Comparison of ENCODE assay signal across 26 cellular contexts in the genomic region with DNA sequence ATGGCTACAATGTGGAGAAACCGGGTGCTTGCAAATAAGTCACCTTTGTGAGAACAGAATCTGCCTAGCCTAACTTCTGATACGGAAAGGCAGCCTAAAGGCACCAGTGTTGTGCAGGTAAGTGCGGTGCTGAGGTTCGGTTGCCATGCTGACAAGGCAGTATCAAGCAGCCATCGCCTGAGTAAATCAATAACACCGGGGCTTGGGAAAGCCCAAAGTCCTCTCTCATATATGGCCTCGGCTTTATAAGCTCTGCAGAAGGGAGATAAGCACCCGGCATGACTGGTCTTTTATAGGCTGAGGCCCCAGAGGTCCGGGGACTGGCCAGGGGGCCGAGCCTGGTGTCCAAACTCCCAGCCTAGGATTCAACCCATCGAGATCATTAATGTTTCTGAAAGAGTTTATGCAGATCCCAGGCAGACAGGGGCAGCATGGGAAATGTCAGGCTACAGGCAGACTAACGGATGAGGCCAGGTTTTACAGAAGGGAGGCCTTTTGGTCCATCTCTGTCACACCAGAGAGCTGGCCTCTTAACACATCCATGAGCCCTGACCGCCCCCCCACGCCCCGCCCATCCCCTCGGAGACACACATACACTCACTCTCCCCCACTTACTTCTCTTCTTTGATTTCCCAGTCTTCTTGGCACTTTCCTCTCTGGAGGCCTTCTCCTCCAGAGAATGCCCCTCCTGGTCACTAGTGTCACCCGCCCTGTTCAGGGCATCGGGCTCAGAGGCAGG. TPM values are rescaled to one million over a fixed set of nuclear protein-coding genes. Genes with fewer than 3 reads are reported as not detected.
DNase-seq lines count a peak whose midpoint lies in the region; ATAC-seq and TF ChIP-seq lines count a peak whose summit lies in the region.
"Had no signal": no experiment of that assay in that cellular context is flagged by ENCODE, and none has a peak within 500 bp of the region (broad histone marks: within the 10 kb centered on the region; RNA-seq: fewer than 3 reads in every experiment).

No MANE protein-coding gene starts in this region.

- H3K9me3 ChIP-seq in hepatocyte (ENCODE audit: low read depth) = no peaks in the 10 kb centered on the region
- H3K9me3 ChIP-seq: gastrocnemius medialis, HAP-1, psoas muscle, upper lobe of left lung had no signal

- WGBS in hepatocyte (ENCODE audit: low lambda C conversion rate, missing lambda C conversion rate) = 57% methylated on average over 18 of the region's 18 CpGs

- H3K4me1 Mint-ChIP-seq in activated CD4-positive, alpha-beta T cell treated with anti-CD3 and anti-CD28 coated beads, Interleukin-2, amount 10 ng/mL, durations not matched to agents 7 days and 5 days = no peaks in the 10 kb centered on the region
- no peaks in the 10 kb centered on the region for H3K4me1 Mint-ChIP-seq in naive thymus-derived CD8-positive, alpha-beta T cell

- H4K20me1 ChIP-seq in hepatocyte (ENCODE audit: insufficient read depth, poor library complexity, severe bottlenecking) = no peaks in the 10 kb centered on the region

- no peak for DNase-seq in activated CD4-positive, alpha-beta T cell treated with anti-CD3 and anti-CD28 coated beads, Interleukin-2, amount 10 ng/mL, durations not matched to agents 7 days and 5 days
- DNase-seq in activated CD4-positive, alpha-beta T cell treated with anti-CD3 and anti-CD28 coated beads for 4 hours = no peak
- DNase-seq in hepatocyte (ENCODE audit: low spot score) = peak; percentile 75
- DNase-seq in naive thymus-derived CD8-positive, alpha-beta T cell = no peak
- no peak for DNase-seq in GM10266 (ENCODE audit: extremely low spot score)
- no peak for DNase-seq in NCI-H2171 (lab: John Stamatoyannopoulos, UW)
- DNase-seq in T1000 (lab: John Stamatoyannopoulos, UW) = no peak
- DNase-seq: activated CD4-positive, alpha-beta T cell treated with anti-CD3 and anti-CD28 coated beads for 1 hour; activated CD8-positive, alpha-beta T cell treated with anti-CD3 and anti-CD28 coated beads, Interleukin-2, amount 10 ng/mL, durations not matched to agents 7 days and 5 days; activated naive CD4-positive, alpha-beta T cell treated with anti-CD3 and anti-CD28 coated beads, Interleukin-2, amount 50 U/mL, for 16 hours; activated T-cell treated with anti-CD3 and anti-CD28 coated beads for 4 hours; amygdala; gastrocnemius medialis; NCI-H2029 treated with DMSO at 0.1 percent for 48 hours; NCI-H526; PC-9; psoas muscle; stimulated activated CD4-positive, alpha-beta T cell treated with anti-CD3 and anti-CD28 coated beads, Interleukin-4, amount 100 ng/mL, for 24 hours; T-helper 2 cell; upper lobe of left lung had no signal

- H3K9me2 ChIP-seq in hepatocyte (replicated peaks; ENCODE audit: insufficient read depth) = no peaks in the 10 kb centered on the region

- H3K4me3 ChIP-seq in hepatocyte = no peak overlapping the region
- H3K4me3 ChIP-seq: gastrocnemius medialis, HAP-1, PC-9, psoas muscle, upper lobe of left lung had no signal

- H3K9me3 Mint-ChIP-seq in activated CD4-positive, alpha-beta T cell treated with anti-CD3 and anti-CD28 coated beads, Interleukin-2, amount 10 ng/mL, durations not matched to agents 7 days and 5 days = no peaks in the 10 kb centered on the region
- H3K9me3 Mint-ChIP-seq in naive thymus-derived CD8-positive, alpha-beta T cell = no peaks in the 10 kb centered on the region
- H3K9me3 Mint-ChIP-seq: activated T-helper 2 cell treated with anti-CD3 and anti-CD28 coated beads, Interferon-gamma antibody, Interleukin-2, Interleukin-4, amounts not matched to agents 10 μg/mL and 5 μg/mL and 100 μg/mL, durations not matched to agents 14 hours and 24 hours and 36 hours had no signal

- peaks cover 5% of the 10 kb centered on the region for H3K4me1 ChIP-seq in hepatocyte (ENCODE audit: insufficient read depth)
- H3K4me1 ChIP-seq: gastrocnemius medialis, HAP-1, psoas muscle, upper lobe of left lung had no signal

- POLR2A ChIA-PET in activated CD4-positive, alpha-beta T cell treated with anti-CD3 and anti-CD28 coated beads, Interleukin-2, amount 10 ng/mL, durations not matched to agents 7 days and 5 days (lab: Charles Lee) = no interaction called here
- POLR2A ChIA-PET in naive thymus-derived CD8-positive, alpha-beta T cell (lab: Charles Lee) = no interaction called here

- H3K36me3 ChIP-seq in hepatocyte (replicated peaks; ENCODE audit: insufficient read depth, low read depth) = no peaks in the 10 kb centered on the region
- H3K36me3 ChIP-seq: gastrocnemius medialis had no signal

- H3K27me3 ChIP-seq in hepatocyte = no peaks in the 10 kb centered on the region
- H3K27me3 ChIP-seq: gastrocnemius medialis, upper lobe of left lung had no signal

- peaks cover 28% of the 10 kb centered on the region for H3K36me3 Mint-ChIP-seq in activated CD4-positive, alpha-beta T cell treated with anti-CD3 and anti-CD28 coated beads, Interleukin-2, amount 10 ng/mL, durations not matched to agents 7 days and 5 days (ENCODE audit: low read depth)
- H3K36me3 Mint-ChIP-seq in naive thymus-derived CD8-positive, alpha-beta T cell = peaks cover 0 to 60% (median 0%) of the 10 kb centered on the region in 3 donors

- peak overlapping the region; percentile 50 for H3K27ac Mint-ChIP-seq in activated CD4-positive, alpha-beta T cell treated with anti-CD3 and anti-CD28 coated beads, Interleukin-2, amount 10 ng/mL, durations not matched to agents 7 days and 5 days
- H3K27ac Mint-ChIP-seq in naive thymus-derived CD8-positive, alpha-beta T cell = peak overlapping the region in 6 of 10 donors; percentile 43 to 82 (median 64)
- H3K27ac Mint-ChIP-seq: activated CD8-positive, alpha-beta T cell treated with anti-CD3 and anti-CD28 coated beads, Interleukin-2, amount 10 ng/mL, durations not matched to agents 7 days and 5 days; activated T-helper 2 cell treated with anti-CD3 and anti-CD28 coated beads, Interferon-gamma antibody, Interleukin-2, Interleukin-4, amounts not matched to agents 10 μg/mL and 5 μg/mL and 100 μg/mL, durations not matched to agents 14 hours and 24 hours and 36 hours had no signal

- no peak overlapping the region for H2AFZ ChIP-seq in hepatocyte
- H2AFZ ChIP-seq: PC-9 had no signal

- no peaks in the 10 kb centered on the region for H3K79me2 ChIP-seq in hepatocyte

- no peak for ATAC-seq in naive thymus-derived CD8-positive, alpha-beta T cell
- no peak for ATAC-seq in GM18909 (IDR thresholded peaks at IDR 0.05; ENCODE audit: poor library complexity, unreplicated experiment)
- ATAC-seq: activated CD8-positive, alpha-beta T cell treated with anti-CD3 and anti-CD28 coated beads, Interleukin-2, amount 10 ng/mL, durations not matched to agents 7 days and 5 days; gastrocnemius medialis; Right ventricle myocardium inferior; SK-N-SH treated with all-trans-retinoic acid at 6 μM for 48 hours had no signal

- TF ChIP-seq CTCF in hepatocyte (IDR thresholded peaks at IDR 0.05; ENCODE audit: poor library complexity) (no peak), GM10266 (IDR thresholded peaks at IDR 0.05; ENCODE audit: control insufficient read depth, insufficient read depth, low read depth, missing control alignments) (no peak)

- CTCF ChIA-PET in activated CD4-positive, alpha-beta T cell treated with anti-CD3 and anti-CD28 coated beads, Interleukin-2, amount 10 ng/mL, durations not matched to agents 7 days and 5 days (lab: Charles Lee) = interaction anchor here (5.6 kb wide), 1 partner anchor 11 kb away, joined by 25 read pairs; no protein-coding TSS in a partner anchor

- H3K4me3 Mint-ChIP-seq in activated CD4-positive, alpha-beta T cell treated with anti-CD3 and anti-CD28 coated beads, Interleukin-2, amount 10 ng/mL, durations not matched to agents 7 days and 5 days = no peak overlapping the region
- H3K4me3 Mint-ChIP-seq in naive thymus-derived CD8-positive, alpha-beta T cell = no peak overlapping the region
- H3K4me3 Mint-ChIP-seq: activated CD8-positive, alpha-beta T cell treated with anti-CD3 and anti-CD28 coated beads, Interleukin-2, amount 10 ng/mL, durations not matched to agents 7 days and 5 days had no signal

- H3K27ac ChIP-seq in hepatocyte = peak overlapping the region; percentile 71
- H3K27ac ChIP-seq: 22Rv1, gastrocnemius medialis, PC-9, psoas muscle, upper lobe of left lung had no signal

- peak overlapping the region; percentile 36 for H3K4me2 ChIP-seq in hepatocyte
- H3K4me2 ChIP-seq: PC-9 had no signal

- no peaks in the 10 kb centered on the region for H3K27me3 Mint-ChIP-seq in activated CD4-positive, alpha-beta T cell treated with anti-CD3 and anti-CD28 coated beads, Interleukin-2, amount 10 ng/mL, durations not matched to agents 7 days and 5 days
- H3K27me3 Mint-ChIP-seq in naive thymus-derived CD8-positive, alpha-beta T cell = no peaks in the 10 kb centered on the region

RNA-seq across cellular contexts. Expression of gene ELF4, which starts 38.5 kb away (rescaled TPM):
- total RNA-seq in activated CD4-positive, alpha-beta T cell treated with anti-CD3 and anti-CD28 coated beads, Interleukin-2, amount 10 ng/mL, durations not matched to agents 7 days and 5 days = 10 to 100 TPM; 46.0 to 49.5 TPM
- total RNA-seq in hepatocyte = 19.9 and 21.1 TPM in 2 replicates
- 13.6 and 18.9 TPM in 2 replicates for polyA plus RNA-seq in hepatocyte
- 10 to 100 TPM; 17.9 to 18.2 TPM for total RNA-seq in naive thymus-derived CD8-positive, alpha-beta T cell
- 10 to 100 TPM in 1 of 3 donors, 1 to 10 TPM in 2; 7.7 to 10.9 (median 9.2) TPM for polyA plus RNA-seq in naive thymus-derived CD8-positive, alpha-beta T cell
